Comparison of ENCODE assay signal across 8 cellular contexts in genomic region chr1:26035959-26036755, GRCh38. TPM values are rescaled to one million over a fixed set of nuclear protein-coding genes. Genes with fewer than 3 reads are reported as not detected.
DNase-seq lines count a peak whose midpoint lies in the region; ATAC-seq and TF ChIP-seq lines count a peak whose summit lies in the region.

No MANE protein-coding gene starts in this region.

- ATAC-seq in GM23338 (peak; percentile 86), right cardiac atrium (peak; percentile 91)

- peaks cover 39% of the 10 kb centered on the region for H3K27me3 Mint-ChIP-seq in GM23338 (ENCODE audit: insufficient read depth, low read depth, poor library complexity)

- DNase-seq in GDM1 (lab: John Stamatoyannopoulos, UW) = peak; percentile 57
- DNase-seq in GM23338 (ENCODE audit: low spot score) = peak; percentile 80
- DNase-seq in Kasumi-1 (lab: John Stamatoyannopoulos, UW) = peak; percentile 43 to 53
- peak; percentile 55 to 69 (median 59) for DNase-seq in T-helper 2 cell
- peak in 56 of 58 donors; percentile 19 to 83 (median 67) for DNase-seq in anterior cingulate cortex (lab: John Stamatoyannopoulos, UW)
- DNase-seq in right cardiac atrium = peak; percentile 83 to 92 (median 91)
- peak; percentile 11 for DNase-seq in pulmonary artery endothelial cell (ENCODE audit: low read depth, low spot score)

- peaks cover 5% of the 10 kb centered on the region; the same call in 2 of the 3 replicates for H3K4me1 Mint-ChIP-seq in GM23338

- peak overlapping the region; percentile 100 for H3K4me2 ChIP-seq in GM23338

- no peak overlapping the region for H3K27ac ChIP-seq in GM23338 (ENCODE audit: low read depth)
- peak overlapping the region; percentile 81 for H3K27ac ChIP-seq in right cardiac atrium (ENCODE audit: low read length)
- peak overlapping the region; percentile 34 for H3K27ac ChIP-seq in urinary bladder (ENCODE audit: low read depth)

- H3K4me1 ChIP-seq in GM23338 (ENCODE audit: insufficient read depth) (peaks cover 6% of the 10 kb centered on the region; the same call in 1 of the 2 replicates), right cardiac atrium (ENCODE audit: control insufficient read depth, insufficient read depth, low read length) (no peaks in the 10 kb centered on the region), urinary bladder (ENCODE audit: insufficient read depth) (no peaks in the 10 kb centered on the region)

- intact Hi-C loops in right cardiac atrium (cut with DNase I) = loop anchor here (5.0 to 10.0 kb wide), 5 partner anchors 66 to 1331 kb away; partner anchors contain the start of gene FAM110D (in 1 of the 4)

- TF ChIP-seq CTCF in GM23338 (conservative IDR thresholded peaks at IDR 0.05; ENCODE audit: low read depth in 2 of 2) = peak; percentile 94 to 99

- H3K4me3 Mint-ChIP-seq in GM23338 = peak overlapping the region; percentile 84

- H3K79me2 ChIP-seq in GM23338 (replicated peaks; ENCODE audit: insufficient read depth) = no peaks in the 10 kb centered on the region

- H3K4me3 ChIP-seq in GM23338 (peak overlapping the region; percentile 98), right cardiac atrium (ENCODE audit: low read length) (peak overlapping the region; percentile 61), urinary bladder (ENCODE audit: low read depth, low read length) (peak overlapping the region; percentile 52)

- H3K27ac Mint-ChIP-seq in GM23338 = no peak overlapping the region

- no peaks in the 10 kb centered on the region for H4K20me1 ChIP-seq in GM23338 (replicated peaks; ENCODE audit: insufficient read depth)

- no peaks in the 10 kb centered on the region for H3K36me3 ChIP-seq in GM23338 (ENCODE audit: insufficient read depth)
- no peaks in the 10 kb centered on the region for H3K36me3 ChIP-seq in urinary bladder (ENCODE audit: insufficient read depth)

- H3K9me2 ChIP-seq in GM23338 (ENCODE audit: insufficient read depth) = no peaks in the 10 kb centered on the region

- H3K27me3 ChIP-seq in GM23338 (ENCODE audit: insufficient read depth) (peaks cover 27% of the 10 kb centered on the region), right cardiac atrium (ENCODE audit: control insufficient read depth, insufficient read depth) (no peaks in the 10 kb centered on the region)

- WGBS in right cardiac atrium = 8% methylated on average over 39 of the region's 39 CpGs
- 9% methylated on average over 39 of the region's 39 CpGs for WGBS in urinary bladder

- H3K9me3 ChIP-seq in right cardiac atrium (ENCODE audit: control insufficient read depth, low read length) = no peaks in the 10 kb centered on the region

- no peaks in the 10 kb centered on the region for H3K36me3 Mint-ChIP-seq in GM23338 (ENCODE audit: low read depth)

- no peaks in the 10 kb centered on the region; the same call in 2 of the 3 replicates for H3K9me3 Mint-ChIP-seq in GM23338

- H2AFZ ChIP-seq in GM23338 = peak overlapping the region; percentile 99

- H3F3A ChIP-seq in GM23338 (replicated peaks; ENCODE audit: low read depth) = no peaks in the 10 kb centered on the region

TF ChIP-seq in GM23338, 12 proteins besides CTCF, POLR2A, EP300 and RAD21 (continues in another document):
- TF ChIP-seq STAT1 (IDR thresholded peaks at IDR 0.05; ENCODE audit: unreplicated experiment) (no peak), ZNF462 (CRISPR knock-in tag; IDR thresholded peaks at IDR 0.05) (no peak), JUNB (IDR thresholded peaks at IDR 0.05; ENCODE audit: unreplicated experiment) (no peak), CREB1 (CRISPR knock-in tag; IDR thresholded peaks at IDR 0.05; ENCODE audit: low read depth) (no peak), ETS1 (IDR thresholded peaks at IDR 0.05) (no peak)

RNA-seq across cellular contexts. Expression of gene SLC30A2, which starts 9.8 kb away (rescaled TPM):
- 0.07 TPM in 1 of 2 replicates, not detected in the other for total RNA-seq in GM23338 (2014; rRNA removed; shearing (Covaris generic))
- polyA plus RNA-seq in GM23338 (2016; fragmentation: Nextera tagmentation; extraction: Ambion mirVana) (not detected in 2 replicates), right cardiac atrium (0.36 TPM), urinary bladder (0.24 TPM)
- total RNA-seq in right cardiac atrium (under 1 TPM; 0.24 to 0.48 (median 0.41) TPM), pulmonary artery endothelial cell (not detected in 2 replicates), urinary bladder (1.7 TPM)

RNA-seq across cellular contexts. Expression of gene EXTL1, which starts 14.6 kb away (rescaled TPM):
- total RNA-seq in GM23338 (2014; rRNA removed; shearing (Covaris generic)) = 0.35 and 1.2 TPM in 2 replicates
- polyA plus RNA-seq in GM23338 (2016; fragmentation: Nextera tagmentation; extraction: Ambion mirVana) = 0.21 and 0.37 TPM in 2 replicates
- 1 to 10 TPM in 3 of 4 donors, under 1 TPM in 1; 0.78 to 4.3 (median 2.7) TPM for total RNA-seq in right cardiac atrium
- 2.2 TPM for polyA plus RNA-seq in right cardiac atrium
- total RNA-seq in pulmonary artery endothelial cell = not detected in 2 replicates
- 2.3 TPM for total RNA-seq in urinary bladder
- 0.58 TPM for polyA plus RNA-seq in urinary bladder

RNA-seq across cellular contexts. Expression of gene TRIM63, which starts 31.3 kb away (rescaled TPM):
- total RNA-seq in GM23338 (2014; rRNA removed; shearing (Covaris generic)) = 0.17 TPM in 1 of 2 replicates, not detected in the other
- polyA plus RNA-seq in GM23338 (2016; fragmentation: Nextera tagmentation; extraction: Ambion mirVana) = not detected in 2 replicates
- total RNA-seq in right cardiac atrium = 100 to 1,000 TPM; 121 to 194 (median 155) TPM
- 184 TPM for polyA plus RNA-seq in right cardiac atrium
- total RNA-seq in pulmonary artery endothelial cell = not detected in 2 replicates
- total RNA-seq in urinary bladder = 1.8 TPM
- polyA plus RNA-seq in urinary bladder = 10.2 TPM

RNA-seq across cellular contexts. Expression of gene PAFAH2, which starts 38.3 kb away (rescaled TPM):
- 7.7 and 10.3 TPM in 2 replicates for total RNA-seq in GM23338 (2014; rRNA removed; shearing (Covaris generic))
- 5.7 TPM in 2 replicates for polyA plus RNA-seq in GM23338 (2016; fragmentation: Nextera tagmentation; extraction: Ambion mirVana)
- 1 to 10 TPM; 3.9 to 5.6 (median 4.2) TPM for total RNA-seq in right cardiac atrium
- polyA plus RNA-seq in right cardiac atrium = 2.0 TPM
- total RNA-seq in pulmonary artery endothelial cell = 4.0 and 7.1 TPM in 2 replicates
- 10.0 TPM for total RNA-seq in urinary bladder
- 7.4 TPM for polyA plus RNA-seq in urinary bladder

Comparison
In these comparisons a context has a peak if more than half of its experiments do, and no peak if none do; other contexts are left out.
1. DNase-seq: peak in every context shown above with its lines; median percentile 91 in right cardiac atrium; 80 in GM23338; 67 in anterior cingulate cortex; 59 in T-helper 2 cell; 57 in GDM1; 48 in Kasumi-1; 11 in pulmonary artery endothelial cell.
2. RNA of gene TRIM63, which starts 31.3 kb away (total RNA-seq): 121 to 194 TPM in right cardiac atrium; 1.8 TPM in urinary bladder (single experiment), 0.17 TPM in GM23338 and not detected in pulmonary artery endothelial cell; every median in the first group is over 10 times any median in the second.
3. Peak in every context shown above with its lines, with median percentiles within 50 percentile points of each other: H3K4me3 ChIP-seq.